17 cellular contexts compared by ENCODE assay signal in genomic region chrY:19059733-19060132, GRCh38.
DNase-seq lines count a peak whose midpoint lies in the region; FAIRE-seq and TF ChIP-seq lines count a peak whose summit lies in the region.
"Had no signal": no experiment of that assay in that cellular context is flagged by ENCODE, and none has a peak within 500 bp of the region (broad histone marks: within the 10 kb centered on the region; RNA-seq: fewer than 3 reads in every experiment).

No MANE protein-coding gene starts in this region.

- no peaks in the 10 kb centered on the region for H3K36me3 Mint-ChIP-seq in activated CD4-positive, alpha-beta memory T cell treated with anti-CD3 and anti-CD28 coated beads for 36 hours

- no peak overlapping the region for H3K27ac Mint-ChIP-seq in activated CD4-positive, alpha-beta memory T cell treated with anti-CD3 and anti-CD28 coated beads for 36 hours
- H3K27ac Mint-ChIP-seq: CD4-positive, alpha-beta T cell had no signal

- POLR2A ChIA-PET in activated CD4-positive, alpha-beta memory T cell treated with anti-CD3 and anti-CD28 coated beads for 36 hours (lab: Charles Lee) = no interaction called here

- DNase-seq in EL (peak; percentile 29), HCEC 1CT (peak; percentile 53), bronchial epithelial cell (ENCODE audit: low read depth) (peak; percentile 81), glomerular visceral epithelial cell (ENCODE audit: extremely low spot score) (peak; percentile 33), NCI-H1417 (lab: John Stamatoyannopoulos, UW) (no peak), medulla oblongata (ENCODE audit: extremely low spot score) (no peak)
- no peak for DNase-seq in activated CD4-positive, alpha-beta memory T cell treated with anti-CD3 and anti-CD28 coated beads for 36 hours
- DNase-seq: ACHN; BE2C; CD4-positive, alpha-beta T cell; MV-4-11; NCI-H1436; NCI-H2029; NCI-H2171 treated with DMSO at 0.1 percent for 48 hours; NCI-H446 treated with DMSO at 0.1 percent for 48 hours; NCI-H748 treated with DMSO at 0.1 percent for 48 hours; PC-3 had no signal

- no peak for FAIRE-seq in bronchial epithelial cell (lab: Jason Lieb, UNC)

- no peaks in the 10 kb centered on the region for H3K27me3 ChIP-seq in bronchial epithelial cell (ENCODE audit: control insufficient read depth, insufficient read depth, low read length)
- H3K27me3 ChIP-seq: BE2C had no signal

- intact Hi-C loops in activated CD4-positive, alpha-beta memory T cell treated with anti-CD3 and anti-CD28 coated beads for 36 hours (cut with micrococcal nuclease) = no loop called here

- no peaks in the 10 kb centered on the region for H3K9me3 Mint-ChIP-seq in activated CD4-positive, alpha-beta memory T cell treated with anti-CD3 and anti-CD28 coated beads for 36 hours
- H3K9me3 Mint-ChIP-seq: CD4-positive, alpha-beta T cell had no signal

- CTCF ChIA-PET in activated CD4-positive, alpha-beta memory T cell treated with anti-CD3 and anti-CD28 coated beads for 36 hours (lab: Charles Lee) = no interaction called here

- no peaks in the 10 kb centered on the region for H3K4me1 Mint-ChIP-seq in activated CD4-positive, alpha-beta memory T cell treated with anti-CD3 and anti-CD28 coated beads for 36 hours (ENCODE audit: low read depth)

- no peaks in the 10 kb centered on the region for H3K36me3 ChIP-seq in bronchial epithelial cell (ENCODE audit: control insufficient read depth, insufficient read depth, low read length)
- H3K36me3 ChIP-seq: BE2C had no signal

- H3K4me3 ChIP-seq in bronchial epithelial cell (ENCODE audit: low read depth, low read length) = no peak overlapping the region

- H3K27me3 Mint-ChIP-seq in activated CD4-positive, alpha-beta memory T cell treated with anti-CD3 and anti-CD28 coated beads for 36 hours = no peaks in the 10 kb centered on the region
- H3K27me3 Mint-ChIP-seq: CD4-positive, alpha-beta T cell had no signal

- TF ChIP-seq CTCF in bronchial epithelial cell (IDR thresholded peaks at IDR 0.05; ENCODE audit: insufficient read depth, low read length, severe bottlenecking) = no peak

- no peak overlapping the region for H3K4me3 Mint-ChIP-seq in activated CD4-positive, alpha-beta memory T cell treated with anti-CD3 and anti-CD28 coated beads for 36 hours
- H3K4me3 Mint-ChIP-seq: CD4-positive, alpha-beta T cell had no signal

Comparison
In these comparisons a context has a peak if more than half of its experiments do, and no peak if none do; other contexts are left out.
1. DNase-seq: peak in EL (single experiment), HCEC 1CT (single experiment), bronchial epithelial cell (single experiment) and glomerular visceral epithelial cell (single experiment); none in NCI-H1417 (0 of 3), activated CD4-positive, alpha-beta memory T cell treated with anti-CD3 and anti-CD28 coated beads for 36 hours (single experiment) and medulla oblongata (single experiment).